In genomic region chr19:34265221-34265650, GRCh38 we compare ENCODE assay signal across 18 cellular contexts. TPM values are rescaled to one million over a fixed set of nuclear protein-coding genes. Genes with fewer than 3 reads are reported as not detected.
DNase-seq lines count a peak whose midpoint lies in the region; ATAC-seq and TF ChIP-seq lines count a peak whose summit lies in the region.
"Had no signal": no experiment of that assay in that cellular context is flagged by ENCODE, and none has a peak within 500 bp of the region (broad histone marks: within the 10 kb centered on the region; RNA-seq: fewer than 3 reads in every experiment).

No MANE protein-coding gene starts in this region.

- POLR2A ChIA-PET in RWPE1 (lab: Yijun Ruan, JAX; ENCODE audit: low non-redundant PET) = no interaction called here

- peak; percentile 45 for DNase-seq in RWPE1 (ENCODE audit: low spot score)
- peak; percentile 55 to 76 for DNase-seq in foreskin keratinocyte
- DNase-seq in nephron progenitor cell = no peak
- no peak for DNase-seq in hepatocyte (ENCODE audit: low spot score)
- DNase-seq in NCI-H2107 (lab: John Stamatoyannopoulos, UW) = no peak
- DNase-seq: activated CD4-positive, alpha-beta T cell treated with anti-CD3 and anti-CD28 coated beads, Interleukin-2, amount 50 U/mL, for 4 hours; C1 segment of cervical spinal cord; GDM1; H7; NCI-H510A; stimulated activated CD4-positive, alpha-beta T cell treated with anti-CD3 and anti-CD28 coated beads, Interleukin-4, amount 100 ng/mL, for 1 hour; stimulated activated naive CD4-positive, alpha-beta T cell had no signal

- no peak overlapping the region for H3K27ac ChIP-seq in BLaER1 treated with 17β-estradiol and CSF1 and Interleukin-3, amounts not matched to agents 10 nM and 100 nM
- peak overlapping the region; percentile 47; the same call in 1 of the 2 replicates for H3K27ac ChIP-seq in RWPE1
- no peak overlapping the region for H3K27ac ChIP-seq in foreskin keratinocyte
- no peak overlapping the region for H3K27ac ChIP-seq in hepatocyte

- peak; percentile 84 for ATAC-seq in foreskin keratinocyte
- no peak for ATAC-seq in GM18870 (IDR thresholded peaks at IDR 0.05; ENCODE audit: unreplicated experiment)
- no peak for ATAC-seq in GM21723 (IDR thresholded peaks at IDR 0.05; ENCODE audit: unreplicated experiment)

- no peak overlapping the region for H2AFZ ChIP-seq in hepatocyte

- TF ChIP-seq CTCF in RWPE1 (conservative IDR thresholded peaks at IDR 0.05; ENCODE audit: low read depth) (no peak), foreskin keratinocyte (conservative IDR thresholded peaks at IDR 0.05) (no peak), nephron progenitor cell (IDR thresholded peaks at IDR 0.05) (no peak), hepatocyte (IDR thresholded peaks at IDR 0.05; ENCODE audit: poor library complexity) (no peak)

- peaks cover 57% of the 10 kb centered on the region for H3K4me1 Mint-ChIP-seq in nephron progenitor cell

- H3K79me2 ChIP-seq in hepatocyte = peaks cover 92% of the 10 kb centered on the region

- H3K27me3 ChIP-seq in BLaER1 treated with 17β-estradiol and CSF1 and Interleukin-3, amounts not matched to agents 10 nM and 100 nM = no peaks in the 10 kb centered on the region
- no peaks in the 10 kb centered on the region for H3K27me3 ChIP-seq in foreskin keratinocyte
- no peaks in the 10 kb centered on the region for H3K27me3 ChIP-seq in hepatocyte

- no peak overlapping the region for H3K4me3 ChIP-seq in BLaER1 treated with 17β-estradiol and CSF1 and Interleukin-3, amounts not matched to agents 10 nM and 100 nM
- no peak overlapping the region for H3K4me3 ChIP-seq in hepatocyte
- H3K4me3 ChIP-seq: prostate gland had no signal

- peaks cover 0 to 39% (median 4%) of the 10 kb centered on the region in 11 experiments; a peak in 8 of 22 replicates for H4K20me1 ChIP-seq in BLaER1 treated with 17β-estradiol and CSF1 and Interleukin-3, amounts not matched to agents 10 nM and 100 nM
- peaks cover 25% of the 10 kb centered on the region for H4K20me1 ChIP-seq in hepatocyte (ENCODE audit: insufficient read depth, poor library complexity, severe bottlenecking)

- H3K4me3 Mint-ChIP-seq in nephron progenitor cell = no peak overlapping the region
- H3K4me3 Mint-ChIP-seq: T-helper 1 cell treated with Interleukin-12 subunit alpha and Interleukin-12 subunit beta and Interleukin-4 antibody, amounts not matched to agents 30 μg/mL and 1 μg/mL, for 36 hours had no signal

- H3K36me3 Mint-ChIP-seq in nephron progenitor cell (ENCODE audit: low read depth) = peaks cover 38% of the 10 kb centered on the region

- no peak overlapping the region for H3K9ac ChIP-seq in BLaER1 treated with 17β-estradiol and CSF1 and Interleukin-3, amounts not matched to agents 10 nM and 100 nM

- no peaks in the 10 kb centered on the region for H3K9me3 ChIP-seq in BLaER1 treated with 17β-estradiol and CSF1 and Interleukin-3, amounts not matched to agents 10 nM and 100 nM (replicated peaks in 1 of 11)
- H3K9me3 ChIP-seq in hepatocyte (ENCODE audit: low read depth) = no peaks in the 10 kb centered on the region
- H3K9me3 ChIP-seq: prostate gland had no signal

- WGBS in hepatocyte (ENCODE audit: low lambda C conversion rate, missing lambda C conversion rate) = 91% methylated on average over 6 of the region's 6 CpGs

- H3K4me1 ChIP-seq in BLaER1 treated with 17β-estradiol and CSF1 and Interleukin-3, amounts not matched to agents 10 nM and 100 nM = peaks cover 24 to 41% (median 29%) of the 10 kb centered on the region in 10 experiments
- H3K4me1 ChIP-seq in foreskin keratinocyte = peaks cover 28% of the 10 kb centered on the region
- peaks cover 18% of the 10 kb centered on the region for H3K4me1 ChIP-seq in hepatocyte (ENCODE audit: insufficient read depth)

- peaks cover 0 to 11% (median 0%) of the 10 kb centered on the region in 11 experiments; a peak in 1 of 22 replicates for H3K36me3 ChIP-seq in BLaER1 treated with 17β-estradiol and CSF1 and Interleukin-3, amounts not matched to agents 10 nM and 100 nM
- peaks cover 3% of the 10 kb centered on the region for H3K36me3 ChIP-seq in hepatocyte (replicated peaks; ENCODE audit: insufficient read depth, low read depth)
- H3K36me3 ChIP-seq: prostate gland had no signal

- CTCF ChIA-PET in RWPE1 (lab: Yijun Ruan, JAX) = interaction anchor here (0.6 kb wide), 1 partner anchor 13 kb away, joined by 10 read pairs; no protein-coding TSS in a partner anchor

- peak overlapping the region; percentile 55 for H3K27ac Mint-ChIP-seq in nephron progenitor cell
- H3K27ac Mint-ChIP-seq: activated T-helper 2 cell treated with anti-CD3 and anti-CD28 coated beads, Interferon-gamma antibody, Interleukin-2, Interleukin-4, amounts not matched to agents 10 μg/mL and 5 μg/mL and 100 μg/mL, durations not matched to agents 14 hours and 24 hours and 36 hours; T-helper 1 cell treated with Interleukin-12 subunit alpha and Interleukin-12 subunit beta and Interleukin-4 antibody, amounts not matched to agents 30 μg/mL and 1 μg/mL, for 36 hours had no signal

- no peaks in the 10 kb centered on the region for H3K9me2 ChIP-seq in hepatocyte (replicated peaks; ENCODE audit: insufficient read depth)

- H3K9me3 Mint-ChIP-seq in nephron progenitor cell = no peaks in the 10 kb centered on the region
- H3K9me3 Mint-ChIP-seq: activated T-helper 2 cell treated with anti-CD3 and anti-CD28 coated beads, Interferon-gamma antibody, Interleukin-2, Interleukin-4, amounts not matched to agents 10 μg/mL and 5 μg/mL and 100 μg/mL, durations not matched to agents 14 hours and 24 hours and 36 hours; T-helper 1 cell treated with Interleukin-12 subunit alpha and Interleukin-12 subunit beta and Interleukin-4 antibody, amounts not matched to agents 30 μg/mL and 1 μg/mL, for 36 hours had no signal

- peak overlapping the region in 9 of 11 experiments; percentile 8 to 56 (median 23); a peak in 11 of 22 replicates for H3K4me2 ChIP-seq in BLaER1 treated with 17β-estradiol and CSF1 and Interleukin-3, amounts not matched to agents 10 nM and 100 nM
- no peak overlapping the region for H3K4me2 ChIP-seq in hepatocyte

- no peaks in the 10 kb centered on the region for H3K27me3 Mint-ChIP-seq in nephron progenitor cell (ENCODE audit: low read depth, poor library complexity)

RNA-seq across cellular contexts. Expression of gene GARRE1, which starts 10.9 kb away (rescaled TPM):
- 9.9 and 11.1 TPM in 2 replicates for total RNA-seq in foreskin keratinocyte
- 2.1 and 2.4 TPM in 2 replicates for polyA plus RNA-seq in foreskin keratinocyte
- total RNA-seq in hepatocyte = 15.4 and 16.3 TPM in 2 replicates
- 9.0 and 10.2 TPM in 2 replicates for polyA plus RNA-seq in hepatocyte

Comparison
In these comparisons a context has a peak if more than half of its experiments do, and no peak if none do; other contexts are left out.
1. DNase-seq: peak in RWPE1 (single experiment) and foreskin keratinocyte (2 of 2); none in nephron progenitor cell (single experiment), hepatocyte (single experiment) and NCI-H2107 (single experiment).